Comparison of ENCODE assay signal across 2 cellular contexts in the genomic region with DNA sequence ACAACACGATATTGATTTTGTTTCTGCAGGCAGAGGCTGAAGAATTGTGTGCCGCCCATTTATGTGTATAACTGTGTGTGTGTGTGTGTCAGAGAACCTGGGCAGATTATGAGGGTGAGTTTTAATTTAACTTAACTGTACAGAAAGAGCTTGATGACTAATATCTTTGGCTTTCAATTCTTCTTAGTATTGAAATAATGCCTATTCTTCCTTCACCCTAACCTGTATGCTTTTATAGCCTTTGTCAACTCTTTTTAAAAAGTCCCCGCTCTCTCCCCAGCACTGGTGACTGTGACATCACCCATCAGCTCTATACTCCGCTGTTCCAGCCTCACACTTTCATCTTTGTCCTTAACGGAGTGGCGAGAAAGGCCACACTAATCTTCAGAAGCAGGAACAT.
TF ChIP-seq lines count a peak whose summit lies in the region.

No MANE protein-coding gene starts in this region.

TF ChIP-seq in IMR-90, 13 proteins besides CTCF, POLR2A, EP300 and RAD21:
- no peak for TF ChIP-seq RFX5 (IDR thresholded peaks at IDR 0.05; ENCODE audit: low read depth, low read length)
- TF ChIP-seq CHD1 (IDR thresholded peaks at IDR 0.05; ENCODE audit: low read depth, low read length), result no peak
- TF ChIP-seq RCOR1 (IDR thresholded peaks at IDR 0.05; ENCODE audit: insufficient replicate concordance, low read length), result no peak
- TF ChIP-seq MXI1 (IDR thresholded peaks at IDR 0.05; ENCODE audit: borderline replicate concordance, low read depth, low read length), result no peak
- no peak for TF ChIP-seq MAFK (IDR thresholded peaks at IDR 0.05; ENCODE audit: low read depth, low read length)
- TF ChIP-seq, protein P1, sequence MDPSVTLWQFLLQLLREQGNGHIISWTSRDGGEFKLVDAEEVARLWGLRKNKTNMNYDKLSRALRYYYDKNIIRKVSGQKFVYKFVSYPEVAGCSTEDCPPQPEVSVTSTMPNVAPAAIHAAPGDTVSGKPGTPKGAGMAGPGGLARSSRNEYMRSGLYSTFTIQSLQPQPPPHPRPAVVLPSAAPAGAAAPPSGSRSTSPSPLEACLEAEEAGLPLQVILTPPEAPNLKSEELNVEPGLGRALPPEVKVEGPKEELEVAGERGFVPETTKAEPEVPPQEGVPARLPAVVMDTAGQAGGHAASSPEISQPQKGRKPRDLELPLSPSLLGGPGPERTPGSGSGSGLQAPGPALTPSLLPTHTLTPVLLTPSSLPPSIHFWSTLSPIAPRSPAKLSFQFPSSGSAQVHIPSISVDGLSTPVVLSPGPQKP (IDR thresholded peaks at IDR 0.05; ENCODE audit: borderline replicate concordance, low read depth, low read length), result no peak
- no peak for TF ChIP-seq MAZ (IDR thresholded peaks at IDR 0.05; ENCODE audit: borderline replicate concordance, low read depth, low read length)
- no peak for TF ChIP-seq FOS (IDR thresholded peaks at IDR 0.05; ENCODE audit: low read depth, low read length)
- TF ChIP-seq NFE2L2 (IDR thresholded peaks at IDR 0.05; ENCODE audit: low read depth, low read length), result no peak
- no peak for TF ChIP-seq SMC3 (IDR thresholded peaks at IDR 0.05; ENCODE audit: low read depth, low read length)
TF ChIP-seq in IMR-90: peak in this region for 0.

TF ChIP-seq in GM12878, 131 proteins besides CTCF, POLR2A, EP300 and RAD21:
- TF ChIP-seq, protein P2, sequence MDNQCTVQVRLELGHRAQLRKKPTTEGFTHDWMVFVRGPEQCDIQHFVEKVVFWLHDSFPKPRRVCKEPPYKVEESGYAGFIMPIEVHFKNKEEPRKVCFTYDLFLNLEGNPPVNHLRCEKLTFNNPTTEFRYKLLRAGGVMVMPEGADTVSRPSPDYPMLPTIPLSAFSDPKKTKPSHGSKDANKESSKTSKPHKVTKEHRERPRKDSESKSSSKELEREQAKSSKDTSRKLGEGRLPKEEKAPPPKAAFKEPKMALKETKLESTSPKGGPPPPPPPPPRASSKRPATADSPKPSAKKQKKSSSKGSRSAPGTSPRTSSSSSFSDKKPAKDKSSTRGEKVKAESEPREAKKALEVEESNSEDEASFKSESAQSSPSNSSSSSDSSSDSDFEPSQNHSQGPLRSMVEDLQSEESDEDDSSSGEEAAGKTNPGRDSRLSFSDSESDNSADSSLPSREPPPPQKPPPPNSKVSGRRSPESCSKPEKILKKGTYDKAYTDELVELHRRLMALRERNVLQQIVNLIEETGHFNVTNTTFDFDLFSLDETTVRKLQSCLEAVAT (IDR thresholded peaks at IDR 0.05), result no peak
- TF ChIP-seq NR2F1 (conservative IDR thresholded peaks at IDR 0.05) (no peak), RELB (IDR thresholded peaks at IDR 0.05; ENCODE audit: low read depth) (peak; percentile 44; the same call in 1 of the 2 replicates), MEF2B (IDR thresholded peaks at IDR 0.05; ENCODE audit: partially characterized antibody, poor library complexity, severe bottlenecking) (no peak), CBX3 (IDR thresholded peaks at IDR 0.05; ENCODE audit: borderline replicate concordance, low read depth) (no peak), JUNB (IDR thresholded peaks at IDR 0.05) (peak; percentile 59), PML (IDR thresholded peaks at IDR 0.05; ENCODE audit: low read length) (no peak), SRF (IDR thresholded peaks at IDR 0.05; ENCODE audit: low read depth in 2 of 2, low read length in 2 of 2) (no peak), PAX5 (IDR thresholded peaks at IDR 0.05; ENCODE audit: borderline replicate concordance, low read depth, low read length) (no peak), TAF1 (IDR thresholded peaks at IDR 0.05; ENCODE audit: borderline replicate concordance, low read depth, low read length) (no peak), FOXK2 (IDR thresholded peaks at IDR 0.05) (no peak), ATF7 (IDR thresholded peaks at IDR 0.05; ENCODE audit: low read depth) (peak; percentile 68), MTA3 (IDR thresholded peaks at IDR 0.05; ENCODE audit: borderline replicate concordance, low read length) (no peak), SIN3A (IDR thresholded peaks at IDR 0.05; ENCODE audit: low read depth, low read length) (no peak), RCOR1 (conservative IDR thresholded peaks at IDR 0.05; ENCODE audit: low read depth, low read length) (no peak), IRF5 (IDR thresholded peaks at IDR 0.05; ENCODE audit: borderline replicate concordance) (no peak), CHD4 (IDR thresholded peaks at IDR 0.05) (no peak), NFIC (IDR thresholded peaks at IDR 0.05; ENCODE audit: low read depth, low read length) (no peak), ZBTB33 (IDR thresholded peaks at IDR 0.05) (no peak), MXI1 (IDR thresholded peaks at IDR 0.05; ENCODE audit: low read depth, low read length) (no peak), KDM1A (IDR thresholded peaks at IDR 0.05; ENCODE audit: borderline replicate concordance) (no peak)
- TF ChIP-seq, protein P3, sequence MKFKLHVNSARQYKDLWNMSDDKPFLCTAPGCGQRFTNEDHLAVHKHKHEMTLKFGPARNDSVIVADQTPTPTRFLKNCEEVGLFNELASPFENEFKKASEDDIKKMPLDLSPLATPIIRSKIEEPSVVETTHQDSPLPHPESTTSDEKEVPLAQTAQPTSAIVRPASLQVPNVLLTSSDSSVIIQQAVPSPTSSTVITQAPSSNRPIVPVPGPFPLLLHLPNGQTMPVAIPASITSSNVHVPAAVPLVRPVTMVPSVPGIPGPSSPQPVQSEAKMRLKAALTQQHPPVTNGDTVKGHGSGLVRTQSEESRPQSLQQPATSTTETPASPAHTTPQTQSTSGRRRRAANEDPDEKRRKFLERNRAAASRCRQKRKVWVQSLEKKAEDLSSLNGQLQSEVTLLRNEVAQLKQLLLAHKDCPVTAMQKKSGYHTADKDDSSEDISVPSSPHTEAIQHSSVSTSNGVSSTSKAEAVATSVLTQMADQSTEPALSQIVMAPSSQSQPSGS (IDR thresholded peaks at IDR 0.05; ENCODE audit: low read length), result 0 out of 2 replicates have a peak, but pooled peaks have one; percentile 41
- TF ChIP-seq, protein P4, sequence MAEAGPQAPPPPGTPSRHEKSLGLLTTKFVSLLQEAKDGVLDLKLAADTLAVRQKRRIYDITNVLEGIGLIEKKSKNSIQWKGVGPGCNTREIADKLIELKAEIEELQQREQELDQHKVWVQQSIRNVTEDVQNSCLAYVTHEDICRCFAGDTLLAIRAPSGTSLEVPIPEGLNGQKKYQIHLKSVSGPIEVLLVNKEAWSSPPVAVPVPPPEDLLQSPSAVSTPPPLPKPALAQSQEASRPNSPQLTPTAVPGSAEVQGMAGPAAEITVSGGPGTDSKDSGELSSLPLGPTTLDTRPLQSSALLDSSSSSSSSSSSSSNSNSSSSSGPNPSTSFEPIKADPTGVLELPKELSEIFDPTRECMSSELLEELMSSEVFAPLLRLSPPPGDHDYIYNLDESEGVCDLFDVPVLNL (IDR thresholded peaks at IDR 0.05; ENCODE audit: low read depth, low read length), result no peak
